ENCODE assay signal across 21 cellular contexts in genomic region chr14:71225108-71225507, GRCh38.
A peak's percentile ranks its signal among the peaks of the same experiment; 100 is the strongest.
DNase-seq lines count a peak whose midpoint lies in the region; ATAC-seq and TF ChIP-seq lines count a peak whose summit lies in the region.
"Had no signal": no experiment of that assay in that cellular context is flagged by ENCODE, and none has a peak within 500 bp of the region (broad histone marks: within the 10 kb centered on the region; RNA-seq: fewer than 3 reads in every experiment).

No MANE protein-coding gene starts in this region.

- H2BK20ac ChIP-seq in IMR-90 (ENCODE audit: low read depth, low read length): no peak overlapping the region

- H2AK5ac ChIP-seq in IMR-90 (ENCODE audit: low read depth, low read length): peak overlapping the region; percentile 51; the same call in 1 of the 2 replicates

- no peak overlapping the region for H3K4me3 ChIP-seq in AG10803 (ENCODE audit: low read length)
- no peak overlapping the region for H3K4me3 ChIP-seq in IMR-90 (ENCODE audit: insufficient read depth, low read depth, low read length)
- H3K4me3 ChIP-seq in fibroblast of pulmonary artery (replicated peaks; ENCODE audit: low read depth, low read length): no peak overlapping the region
- H3K4me3 ChIP-seq: A549 had no signal

- H3K9me1 ChIP-seq in IMR-90 (ENCODE audit: insufficient read depth, low read length): peaks cover 6% of the 10 kb centered on the region; the same call in 1 of the 2 replicates

- CTCF ChIA-PET in IMR-90 (lab: Yijun Ruan, JAX): no interaction called here

- no peak overlapping the region for H2BK120ac ChIP-seq in IMR-90 (ENCODE audit: low read depth, low read length)

- H3K56ac ChIP-seq in IMR-90 (ENCODE audit: extremely low read depth, insufficient read depth, low read length): no peak overlapping the region

- POLR2A ChIA-PET in IMR-90 (lab: Charles Lee; ENCODE audit: unreplicated experiment): no interaction called here

- H3K18ac ChIP-seq in IMR-90 (ENCODE audit: low read depth, low read length): peak overlapping the region; percentile 16; the same call in 1 of the 2 replicates

- H3K4me1 ChIP-seq in IMR-90 (ENCODE audit: control insufficient read depth, insufficient read depth, low read length): peaks cover 19% of the 10 kb centered on the region

- WGBS in IMR-90 (ENCODE audit: extremely low coverage in 2 of 2, insufficient read length in 1 of 2), 2 experiments: 83% methylated on average over 1 of the region's 2 CpGs; no CpG with 5 or more reads in 1 of the 2 experiments

- peak overlapping the region; percentile 60; the same call in 1 of the 2 replicates for H3K27ac ChIP-seq in IMR-90 (ENCODE audit: insufficient read depth, low read length)
- H3K27ac ChIP-seq: A549 had no signal

- no peak overlapping the region for H3K4me2 ChIP-seq in IMR-90 (ENCODE audit: low read depth, low read length)
- H3K4me2 ChIP-seq: A549 had no signal

- no peaks in the 10 kb centered on the region for H3K79me1 ChIP-seq in IMR-90 (ENCODE audit: low read depth in 1 of 2, low read length in 2 of 2)

- peak; percentile 40; the same call in 1 of the 2 replicates for ATAC-seq in IMR-90 (ENCODE audit: low read depth)
- no peak for ATAC-seq in activated CD4-positive, CD25-positive, alpha-beta regulatory T cell treated with anti-CD3 and anti-CD28 coated beads, Interleukin-2, amount 50 U/mL, for 24 hours
- ATAC-seq: A549 had no signal

- H4K5ac ChIP-seq in IMR-90 (ENCODE audit: low read depth, low read length): no peak overlapping the region; the same call in 1 of the 2 replicates

- H4K91ac ChIP-seq in IMR-90 (ENCODE audit: insufficient read depth, low read depth, low read length): 0 out of 2 replicates have a peak overlapping the region, but pooled peaks have one; percentile 56

- H2AK9ac ChIP-seq in IMR-90 (replicated peaks; ENCODE audit: low read depth, low read length, poor library complexity): no peak overlapping the region

- H3K9me3 ChIP-seq in IMR-90 (ENCODE audit: control insufficient read depth, insufficient read depth, low read length): no peaks in the 10 kb centered on the region
- H3K9me3 ChIP-seq: A549 had no signal

- H2AFZ ChIP-seq in IMR-90 (replicated peaks; ENCODE audit: low read length, poor library complexity): no peak overlapping the region

- TF ChIP-seq RAD21 in IMR-90 (IDR thresholded peaks at IDR 0.05; ENCODE audit: low read length): no peak

- 0 out of 2 replicates have a peak overlapping the region, but pooled peaks have one; percentile 45 for H3K14ac ChIP-seq in IMR-90 (replicated peaks; ENCODE audit: low read depth, low read length)

- no peak for TF ChIP-seq POLR2A in IMR-90 (IDR thresholded peaks at IDR 0.05; ENCODE audit: low read depth, low read length)

- dilution Hi-C loops in IMR-90 (cut with HindIII; ENCODE audit: low sequenced_read_pairs, unreplicated experiment): no loop called here

- no peak overlapping the region for H3K9ac ChIP-seq in IMR-90 (ENCODE audit: low read depth, low read length)

- H3K36me3 ChIP-seq in IMR-90 (ENCODE audit: control insufficient read depth, insufficient read depth, low read length): no peaks in the 10 kb centered on the region

- no peak overlapping the region for H4K8ac ChIP-seq in IMR-90 (ENCODE audit: low read depth in 2 of 2, low read length in 2 of 2)

- no peak for TF ChIP-seq CTCF in AG10803 (conservative IDR thresholded peaks at IDR 0.05; ENCODE audit: low read length)
- TF ChIP-seq CTCF in IMR-90 (conservative IDR thresholded peaks at IDR 0.05; ENCODE audit: low read depth, low read length): no peak
- no peak for TF ChIP-seq CTCF in fibroblast of pulmonary artery (IDR thresholded peaks at IDR 0.05; ENCODE audit: low read length, missing control alignments)

- H2BK15ac ChIP-seq in IMR-90 (ENCODE audit: low read depth, low read length): no peak overlapping the region

- no peak overlapping the region for H3K4ac ChIP-seq in IMR-90 (ENCODE audit: low read depth, low read length)

- in situ Hi-C loops in IMR-90 (cut with MboI; ENCODE audit: low sequenced_read_pairs): no loop called here

- H2BK5ac ChIP-seq in IMR-90 (ENCODE audit: low read depth, low read length, poor library complexity, severe bottlenecking): no peak overlapping the region

- DNase-seq in AG10803 (ENCODE audit: low read depth): peak; percentile 51
- peak; percentile 37 for DNase-seq in IMR-90
- peak; percentile 50 for DNase-seq in fibroblast of pulmonary artery (ENCODE audit: low read depth)
- DNase-seq in mesenteric fat pad (ENCODE audit: low spot score): peak; percentile 37
- DNase-seq in NCI-H345 (lab: John Stamatoyannopoulos, UW): no peak
- no peak for DNase-seq in NCI-H82 treated with DMSO at 0.1 percent for 48 hours (lab: John Stamatoyannopoulos, UW; ENCODE audit: unreplicated experiment)
- no peak for DNase-seq in RPMI8226
- DNase-seq: 8988T; ACHN; C1 segment of cervical spinal cord; Calu3; CD4-positive, alpha-beta memory T cell; COR-L47; DMS53; DMS79 treated with DMSO at 0.1 percent for 48 hours; GF-D8; GOT3; H7; HCEC 1CT had no signal

- no TSS peak for BruUV-seq in IMR-90 (replicated peaks; lab: Mats Ljungman, UMichigan)

- intact Hi-C loops in IMR-90 (cut with micrococcal nuclease): no loop called here

- no peaks in the 10 kb centered on the region for H3K27me3 ChIP-seq in IMR-90 (ENCODE audit: control insufficient read depth, insufficient read depth, low read length)

- no peak overlapping the region for H3K23ac ChIP-seq in IMR-90 (ENCODE audit: low read depth, low read length)

- no peaks in the 10 kb centered on the region for H4K20me1 ChIP-seq in IMR-90 (ENCODE audit: insufficient read depth, low read length)

TF ChIP-seq in IMR-90, 13 proteins besides CTCF, POLR2A, EP300 and RAD21:
- no peak for TF ChIP-seq CEBPB (IDR thresholded peaks at IDR 0.05; ENCODE audit: low read depth, low read length)
- no peak for TF ChIP-seq MXI1 (IDR thresholded peaks at IDR 0.05; ENCODE audit: borderline replicate concordance, low read depth, low read length)
- TF ChIP-seq ELK1 (IDR thresholded peaks at IDR 0.05; ENCODE audit: borderline replicate concordance, low read depth, low read length): no peak
- no peak for TF ChIP-seq FOS (IDR thresholded peaks at IDR 0.05; ENCODE audit: low read depth, low read length)
- no peak for TF ChIP-seq MAFK (IDR thresholded peaks at IDR 0.05; ENCODE audit: low read depth, low read length)
- TF ChIP-seq RCOR1 (IDR thresholded peaks at IDR 0.05; ENCODE audit: insufficient replicate concordance, low read length): no peak
- TF ChIP-seq CHD1 (IDR thresholded peaks at IDR 0.05; ENCODE audit: low read depth, low read length): no peak
- TF ChIP-seq SMC3 (IDR thresholded peaks at IDR 0.05; ENCODE audit: low read depth, low read length): no peak
- 0 out of 2 replicates have a peak, but pooled peaks have one; percentile 3 for TF ChIP-seq USF2 (IDR thresholded peaks at IDR 0.05; ENCODE audit: low read depth, low read length)
- TF ChIP-seq NFE2L2 (IDR thresholded peaks at IDR 0.05; ENCODE audit: low read depth, low read length): no peak
- no peak for TF ChIP-seq RFX5 (IDR thresholded peaks at IDR 0.05; ENCODE audit: low read depth, low read length)
- TF ChIP-seq MAZ (IDR thresholded peaks at IDR 0.05; ENCODE audit: borderline replicate concordance, low read depth, low read length): no peak
- peak; percentile 46; the same call in 1 of the 2 replicates for TF ChIP-seq BHLHE40 (IDR thresholded peaks at IDR 0.05; ENCODE audit: low read depth, low read length)

Comparison
In these comparisons a context has a peak if more than half of its experiments do, and no peak if none do; other contexts are left out.
1. DNase-seq: peak in AG10803 (single experiment), IMR-90 (single experiment), fibroblast of pulmonary artery (single experiment) and mesenteric fat pad (single experiment); none in NCI-H345 (single experiment), NCI-H82 treated with DMSO at 0.1 percent for 48 hours (single experiment) and RPMI8226 (single experiment).